In the genomic region with DNA sequence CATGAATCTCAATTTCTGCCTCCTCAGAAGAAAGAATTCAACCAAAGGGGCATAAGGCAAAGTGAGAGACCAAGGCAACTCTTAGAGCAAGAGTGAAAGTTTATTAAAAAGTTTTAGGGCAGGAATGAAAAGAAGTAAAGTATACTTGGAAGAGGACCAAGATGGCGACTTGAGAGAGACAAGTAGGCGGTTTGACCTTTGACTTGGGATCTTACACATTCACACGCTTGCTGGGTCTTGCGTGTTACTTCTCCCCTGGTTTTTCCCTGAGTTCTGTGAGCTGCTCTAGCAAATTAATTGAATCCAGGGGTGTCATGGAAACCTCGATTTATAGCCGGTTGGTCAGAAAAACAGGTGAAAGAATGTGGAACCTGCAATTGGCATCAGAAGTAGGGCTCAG, we compare ENCODE assay signal across 9 cellular contexts. TPM values are rescaled to one million over a fixed set of nuclear protein-coding genes. Genes with fewer than 3 reads are reported as not detected.
"Had no signal": no experiment of that assay in that cellular context is flagged by ENCODE, and none has a peak within 500 bp of the region (broad histone marks: within the 10 kb centered on the region; RNA-seq: fewer than 3 reads in every experiment).

No MANE protein-coding gene starts in this region.

- H3K4me3 ChIP-seq: GM23248, HAP-1 had no signal

- DNase-seq: GM23248, GOT3, H7, HFFc6, IMR-90, KBM-7 had no signal

- H3K27ac ChIP-seq: GM23248, HL-60 had no signal

- ATAC-seq: HCT116 had no signal

- H3K9ac ChIP-seq: GM23248 had no signal

- H2AFZ ChIP-seq: GM23248 had no signal

- H3K9me3 ChIP-seq: HAP-1 had no signal

RNA-seq across cellular contexts. Expression of gene FGFR4, which starts 57.2 kb away (rescaled TPM):
- total RNA-seq: GM23248 had no signal
